Comparison of ENCODE assay signal across 15 cellular contexts in the genomic region with DNA sequence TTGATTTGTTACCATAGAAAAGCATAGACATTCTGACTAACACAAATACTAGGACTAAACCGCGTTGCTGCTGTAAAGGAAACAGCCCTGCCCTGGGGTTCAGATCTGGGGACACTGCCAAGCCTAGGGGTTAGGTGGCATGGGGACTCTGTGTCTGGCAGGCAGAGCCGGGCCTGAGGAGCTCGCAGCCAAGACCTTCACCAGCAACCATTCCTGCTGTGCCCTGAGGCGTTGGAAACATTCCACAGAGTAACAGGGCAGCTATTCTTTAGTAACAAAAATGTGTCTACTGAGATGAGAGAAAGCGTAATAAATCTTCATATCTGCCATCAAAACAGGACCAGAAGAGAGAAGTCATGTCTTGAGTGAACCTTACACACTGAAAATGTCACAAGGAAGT.
DNase-seq lines count a peak whose midpoint lies in the region; ATAC-seq, FAIRE-seq and TF ChIP-seq lines count a peak whose summit lies in the region.
"Had no signal": no experiment of that assay in that cellular context is flagged by ENCODE, and none has a peak within 500 bp of the region (broad histone marks: within the 10 kb centered on the region; RNA-seq: fewer than 3 reads in every experiment).

No MANE protein-coding gene starts in this region.

- no peak overlapping the region for H3K27ac ChIP-seq in left ventricle myocardium inferior (replicated peaks)
- H3K27ac ChIP-seq in kidney (ENCODE audit: low read depth in 2 of 2, low read length in 2 of 2), result no peak overlapping the region
- H3K27ac ChIP-seq in effector memory CD4-positive, alpha-beta T cell (ENCODE audit: insufficient read depth, low read length, poor library complexity, severe bottlenecking), result no peak overlapping the region
- H3K27ac ChIP-seq in esophagus muscularis mucosa (replicated peaks in 1 of 4), result no peak overlapping the region
- H3K27ac ChIP-seq: BLaER1 treated with 17β-estradiol and CSF1 and Interleukin-3, amounts not matched to agents 10 nM and 100 nM had no signal

- TF ChIP-seq CTCF in WTC11 (IDR thresholded peaks at IDR 0.05), result no peak
- TF ChIP-seq CTCF in left ventricle myocardium inferior (IDR thresholded peaks at IDR 0.05; ENCODE audit: borderline replicate concordance), result no peak
- TF ChIP-seq CTCF in kidney (IDR thresholded peaks at IDR 0.05; ENCODE audit: borderline replicate concordance, extremely low read depth, insufficient read depth), result no peak
- TF ChIP-seq CTCF in esophagus muscularis mucosa (IDR thresholded peaks at IDR 0.05), result no peak

- H3K36me3 Mint-ChIP-seq in WTC11, result no peaks in the 10 kb centered on the region
- H3K36me3 Mint-ChIP-seq: activated CD4-positive, alpha-beta memory T cell treated with anti-CD3 and anti-CD28 coated beads for 36 hours; naive B cell; stimulated activated memory B cell treated with anti-CD40 and anti-IgM and Interleukin-4, amounts not matched to agents 10 μg/mL and 1 μg/mL and 100 μg/mL, for 72 hours had no signal

- DNase-seq in M059J (ENCODE audit: low read depth) (peak; percentile 50), WTC11 (ENCODE audit: low spot score) (peak; percentile 12), left ventricle myocardium inferior (peak; percentile 29), putamen (ENCODE audit: low spot score) (peak; percentile 36), kidney (no peak), esophagus muscularis mucosa (ENCODE audit: extremely low spot score) (no peak)
- DNase-seq in effector memory CD4-positive, alpha-beta T cell, result no peak
- DNase-seq: activated CD4-positive, alpha-beta memory T cell treated with anti-CD3 and anti-CD28 coated beads for 36 hours; naive B cell; NCI-H1105 treated with DMSO at 0.1 percent for 48 hours had no signal

- H3K4me3 Mint-ChIP-seq in WTC11, result no peak overlapping the region
- H3K4me3 Mint-ChIP-seq: activated CD4-positive, alpha-beta memory T cell treated with anti-CD3 and anti-CD28 coated beads for 36 hours; activated T-helper 1 cell treated with anti-CD3 and anti-CD28 coated beads, Interleukin-12 subunit alpha, Interleukin-12 subunit beta, Interleukin-2, Interleukin-4 antibody, amounts not matched to agents 30 ng/mL and 10 ng/mL and 1 ng/mL, durations not matched to agents 14 hours and 24 hours and 36 hours; naive B cell; stimulated activated memory B cell treated with anti-CD40 and anti-IgM and Interleukin-4, amounts not matched to agents 10 μg/mL and 1 μg/mL and 100 μg/mL, for 72 hours had no signal

- CTCF ChIA-PET in WTC11 (lab: Charles Lee), result no interaction called here

- no peaks in the 10 kb centered on the region for H3K4me1 ChIP-seq in left ventricle myocardium inferior
- H3K4me1 ChIP-seq in kidney (ENCODE audit: control insufficient read depth in 1 of 2, insufficient read depth in 1 of 2, low read depth in 1 of 2, low read length in 2 of 2), result no peaks in the 10 kb centered on the region
- no peaks in the 10 kb centered on the region for H3K4me1 ChIP-seq in effector memory CD4-positive, alpha-beta T cell (ENCODE audit: control insufficient read depth, insufficient read depth, low read length, poor library complexity, severe bottlenecking)
- H3K4me1 ChIP-seq in esophagus muscularis mucosa, result peaks cover 0 to 10% (median 8%) of the 10 kb centered on the region in 4 donors
- H3K4me1 ChIP-seq: BLaER1 treated with 17β-estradiol and CSF1 and Interleukin-3, amounts not matched to agents 10 nM and 100 nM had no signal

- intact Hi-C loops in left ventricle myocardium inferior (cut with micrococcal nuclease) (no loop called here), kidney (cut with DNase I) (no loop called here), esophagus muscularis mucosa (cut with DNase I) (no loop called here)

- H3K4me3 ChIP-seq in left ventricle myocardium inferior, result no peak overlapping the region
- no peak overlapping the region for H3K4me3 ChIP-seq in kidney (ENCODE audit: low read length in 2 of 2)
- H3K4me3 ChIP-seq in effector memory CD4-positive, alpha-beta T cell (ENCODE audit: insufficient read depth, low read depth, low read length, poor library complexity, severe bottlenecking), result no peak overlapping the region
- no peak overlapping the region for H3K4me3 ChIP-seq in esophagus muscularis mucosa
- H3K4me3 ChIP-seq: BLaER1 treated with 17β-estradiol and CSF1 and Interleukin-3, amounts not matched to agents 10 nM and 100 nM had no signal

- H3K9me3 Mint-ChIP-seq in WTC11, result no peaks in the 10 kb centered on the region

- no peaks in the 10 kb centered on the region for H3K27me3 Mint-ChIP-seq in WTC11 (ENCODE audit: low read depth)
- H3K27me3 Mint-ChIP-seq: activated CD4-positive, alpha-beta memory T cell treated with anti-CD3 and anti-CD28 coated beads for 36 hours; naive B cell; stimulated activated memory B cell treated with anti-CD40 and anti-IgM and Interleukin-4, amounts not matched to agents 10 μg/mL and 1 μg/mL and 100 μg/mL, for 72 hours had no signal

- 46% methylated on average over 6 of the region's 6 CpGs for WGBS in esophagus muscularis mucosa

- no peak overlapping the region for H3K27ac Mint-ChIP-seq in WTC11
- H3K27ac Mint-ChIP-seq: activated CD4-positive, alpha-beta memory T cell treated with anti-CD3 and anti-CD28 coated beads for 36 hours; activated T-helper 1 cell treated with anti-CD3 and anti-CD28 coated beads, Interleukin-12 subunit alpha, Interleukin-12 subunit beta, Interleukin-2, Interleukin-4 antibody, amounts not matched to agents 30 ng/mL and 10 ng/mL and 1 ng/mL, durations not matched to agents 14 hours and 24 hours and 36 hours; naive B cell; stimulated activated memory B cell treated with anti-CD40 and anti-IgM and Interleukin-4, amounts not matched to agents 10 μg/mL and 1 μg/mL and 100 μg/mL, for 72 hours had no signal

- H3K9ac ChIP-seq in kidney (ENCODE audit: low read length in 2 of 2), result no peak overlapping the region
- H3K9ac ChIP-seq: BLaER1 treated with 17β-estradiol and CSF1 and Interleukin-3, amounts not matched to agents 10 nM and 100 nM had no signal

- TF ChIP-seq POLR2A in esophagus muscularis mucosa (IDR thresholded peaks at IDR 0.05; ENCODE audit: low read depth), result no peak

- peaks cover 11% of the 10 kb centered on the region for H3K4me1 Mint-ChIP-seq in WTC11
- H3K4me1 Mint-ChIP-seq: naive B cell; stimulated activated memory B cell treated with anti-CD40 and anti-IgM and Interleukin-4, amounts not matched to agents 10 μg/mL and 1 μg/mL and 100 μg/mL, for 72 hours had no signal

- POLR2A ChIA-PET in WTC11 (lab: Charles Lee), result no interaction called here

- no peaks in the 10 kb centered on the region for H3K27me3 ChIP-seq in left ventricle myocardium inferior (ENCODE audit: low read depth)
- H3K27me3 ChIP-seq in effector memory CD4-positive, alpha-beta T cell (replicated peaks; ENCODE audit: control insufficient read depth, insufficient read depth, low read length, poor library complexity, severe bottlenecking), result no peaks in the 10 kb centered on the region
- no peaks in the 10 kb centered on the region for H3K27me3 ChIP-seq in esophagus muscularis mucosa
- H3K27me3 ChIP-seq: BLaER1 treated with 17β-estradiol and CSF1 and Interleukin-3, amounts not matched to agents 10 nM and 100 nM had no signal

- ATAC-seq in WTC11 (peak; percentile 50), HG03354 (IDR thresholded peaks at IDR 0.05; ENCODE audit: poor library complexity, severe bottlenecking, unreplicated experiment) (no peak)
- ATAC-seq: sciatic nerve; stimulated activated memory B cell treated with anti-CD40 and anti-IgM and Interleukin-4, amounts not matched to agents 10 μg/mL and 1 μg/mL and 100 μg/mL, for 72 hours had no signal

- FAIRE-seq in kidney (lab: Jason Lieb, UNC), result no peak

- no peaks in the 10 kb centered on the region for H3K9me3 ChIP-seq in left ventricle myocardium inferior (replicated peaks)
- H3K9me3 ChIP-seq in kidney (ENCODE audit: control insufficient read depth in 1 of 2, low read length in 2 of 2), result no peaks in the 10 kb centered on the region
- no peaks in the 10 kb centered on the region for H3K9me3 ChIP-seq in effector memory CD4-positive, alpha-beta T cell (ENCODE audit: control insufficient read depth, low read length)
- H3K9me3 ChIP-seq in esophagus muscularis mucosa, result no peaks in the 10 kb centered on the region
- H3K9me3 ChIP-seq: BLaER1 treated with 17β-estradiol and CSF1 and Interleukin-3, amounts not matched to agents 10 nM and 100 nM had no signal

- no peak for TF ChIP-seq EP300 in esophagus muscularis mucosa (IDR thresholded peaks at IDR 0.05)

- H3K36me3 ChIP-seq in left ventricle myocardium inferior (no peaks in the 10 kb centered on the region), kidney (ENCODE audit: control insufficient read depth in 1 of 2, insufficient read depth in 2 of 2, low read length in 2 of 2) (no peaks in the 10 kb centered on the region), esophagus muscularis mucosa (no peaks in the 10 kb centered on the region)
- H3K36me3 ChIP-seq in effector memory CD4-positive, alpha-beta T cell (ENCODE audit: control insufficient read depth, insufficient read depth, low read length), result no peaks in the 10 kb centered on the region
- H3K36me3 ChIP-seq: BLaER1 treated with 17β-estradiol and CSF1 and Interleukin-3, amounts not matched to agents 10 nM and 100 nM had no signal

TF ChIP-seq in WTC11, 78 proteins besides CTCF, POLR2A, EP300 and RAD21:
- TF ChIP-seq, protein P1, sequence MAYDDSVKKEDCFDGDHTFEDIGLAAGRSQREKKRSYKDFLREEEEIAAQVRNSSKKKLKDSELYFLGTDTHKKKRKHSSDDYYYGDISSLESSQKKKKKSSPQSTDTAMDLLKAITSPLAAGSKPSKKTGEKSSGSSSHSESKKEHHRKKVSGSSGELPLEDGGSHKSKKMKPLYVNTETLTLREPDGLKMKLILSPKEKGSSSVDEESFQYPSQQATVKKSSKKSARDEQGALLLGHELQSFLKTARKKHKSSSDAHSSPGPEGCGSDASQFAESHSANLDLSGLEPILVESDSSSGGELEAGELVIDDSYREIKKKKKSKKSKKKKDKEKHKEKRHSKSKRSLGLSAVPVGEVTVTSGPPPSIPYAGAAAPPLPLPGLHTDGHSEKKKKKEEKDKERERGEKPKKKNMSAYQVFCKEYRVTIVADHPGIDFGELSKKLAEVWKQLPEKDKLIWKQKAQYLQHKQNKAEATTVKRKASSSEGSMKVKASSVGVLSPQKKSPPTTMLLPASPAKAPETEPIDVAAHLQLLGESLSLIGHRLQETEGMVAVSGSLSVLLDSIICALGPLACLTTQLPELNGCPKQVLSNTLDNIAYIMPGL (CRISPR knock-in tag; IDR thresholded peaks at IDR 0.05), result no peak
- TF ChIP-seq E2F5 (CRISPR knock-in tag; IDR thresholded peaks at IDR 0.05) (no peak), JUN (CRISPR knock-in tag; IDR thresholded peaks at IDR 0.05) (no peak), NR2C2 (CRISPR knock-in tag; IDR thresholded peaks at IDR 0.05) (no peak)

Comparison
In these comparisons a context has a peak if more than half of its experiments do, and no peak if none do; other contexts are left out.
1. DNase-seq: peak in M059J (single experiment), WTC11 (single experiment), left ventricle myocardium inferior (single experiment) and putamen (single experiment); none in kidney (single experiment), effector memory CD4-positive, alpha-beta T cell (0 of 3) and esophagus muscularis mucosa (single experiment).